Comparison of ENCODE assay signal across 9 cellular contexts in the genomic region with DNA sequence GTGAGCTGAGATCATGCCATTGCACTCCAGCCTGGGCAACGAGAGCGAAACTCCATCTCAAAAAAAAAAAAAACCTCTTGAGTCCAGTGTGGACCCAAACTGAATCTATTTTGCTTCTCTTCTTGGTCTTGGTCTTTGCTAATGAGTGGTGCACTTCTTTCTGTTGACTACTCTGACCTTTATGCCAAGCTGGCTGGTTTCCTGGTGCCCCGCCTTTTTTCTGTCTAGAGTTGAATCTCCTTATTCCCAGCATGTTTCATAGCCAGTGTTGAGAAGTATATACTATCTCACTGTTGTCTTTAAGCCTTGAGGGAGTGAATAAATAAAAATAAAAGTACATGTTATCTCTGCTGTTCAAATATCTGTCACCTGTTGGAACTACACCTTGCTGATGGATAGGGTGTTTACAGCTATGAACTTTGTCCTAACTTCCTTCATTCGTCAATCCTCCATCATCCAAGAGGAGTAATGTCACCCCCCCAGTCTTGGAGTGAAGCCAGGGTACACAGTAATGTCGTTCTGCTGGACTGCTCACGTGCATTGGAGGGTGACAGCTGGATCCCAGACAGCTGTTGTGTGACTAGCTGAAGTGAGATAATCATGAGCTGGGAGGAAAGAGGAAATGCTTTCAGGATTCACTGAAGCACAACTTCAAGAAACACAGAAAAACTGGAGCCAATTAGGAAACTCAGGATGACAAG.
A peak's percentile ranks its signal among the peaks of the same experiment; 100 is the strongest.
DNase-seq lines count a peak whose midpoint lies in the region; ATAC-seq and TF ChIP-seq lines count a peak whose summit lies in the region.
"Had no signal": no experiment of that assay in that cellular context is flagged by ENCODE, and none has a peak within 500 bp of the region (broad histone marks: within the 10 kb centered on the region; RNA-seq: fewer than 3 reads in every experiment).

No MANE protein-coding gene starts in this region.

- no peaks in the 10 kb centered on the region for H3K27me3 ChIP-seq in SJCRH30
- H3K27me3 ChIP-seq in suprapubic skin, result no peaks in the 10 kb centered on the region

- H3K4me3 Mint-ChIP-seq in activated CD4-positive, alpha-beta memory T cell treated with anti-CD3 and anti-CD28 coated beads, Interleukin-2, amount 10 ng/mL, durations not matched to agents 7 days and 5 days, result no peak overlapping the region
- H3K4me3 Mint-ChIP-seq in activated T-helper 17 cell treated with anti-CD3 and anti-CD28 coated beads, Interleukin-2, amount 50 U/mL, for 72 hours, result no peak overlapping the region

- H3K36me3 ChIP-seq in SJCRH30 (no peaks in the 10 kb centered on the region), suprapubic skin (no peaks in the 10 kb centered on the region)

- no peak for TF ChIP-seq EP300 in suprapubic skin (IDR thresholded peaks at IDR 0.05)

- POLR2A ChIA-PET in activated CD4-positive, alpha-beta memory T cell treated with anti-CD3 and anti-CD28 coated beads, Interleukin-2, amount 10 ng/mL, durations not matched to agents 7 days and 5 days (lab: Charles Lee), result no interaction called here

- WGBS in suprapubic skin, result 43% methylated on average over 6 of the region's 6 CpGs

- H3K4me3 ChIP-seq in SJCRH30 (peak overlapping the region; percentile 16), suprapubic skin (no peak overlapping the region)

- H3K27ac ChIP-seq in SJCRH30, result peak overlapping the region; percentile 83
- no peak overlapping the region for H3K27ac ChIP-seq in suprapubic skin

- no peaks in the 10 kb centered on the region for H3K27me3 Mint-ChIP-seq in activated CD4-positive, alpha-beta memory T cell treated with anti-CD3 and anti-CD28 coated beads, Interleukin-2, amount 10 ng/mL, durations not matched to agents 7 days and 5 days
- H3K27me3 Mint-ChIP-seq in activated T-helper 17 cell treated with anti-CD3 and anti-CD28 coated beads, Interleukin-2, amount 50 U/mL, for 72 hours, result peaks cover 8% of the 10 kb centered on the region

- H3K36me3 Mint-ChIP-seq in activated CD4-positive, alpha-beta memory T cell treated with anti-CD3 and anti-CD28 coated beads, Interleukin-2, amount 10 ng/mL, durations not matched to agents 7 days and 5 days (ENCODE audit: low read depth), result no peaks in the 10 kb centered on the region
- H3K36me3 Mint-ChIP-seq in activated T-helper 17 cell treated with anti-CD3 and anti-CD28 coated beads, Interleukin-2, amount 50 U/mL, for 72 hours (ENCODE audit: low read depth), result no peaks in the 10 kb centered on the region

- H3K27ac Mint-ChIP-seq in activated CD4-positive, alpha-beta memory T cell treated with anti-CD3 and anti-CD28 coated beads, Interleukin-2, amount 10 ng/mL, durations not matched to agents 7 days and 5 days, result no peak overlapping the region
- H3K27ac Mint-ChIP-seq in activated T-helper 17 cell treated with anti-CD3 and anti-CD28 coated beads, Interleukin-2, amount 50 U/mL, for 72 hours, result no peak overlapping the region

- H3K4me1 ChIP-seq in SJCRH30 (peaks cover 10% of the 10 kb centered on the region), suprapubic skin (peaks cover 3% of the 10 kb centered on the region)

- no peak for TF ChIP-seq CTCF in suprapubic skin (IDR thresholded peaks at IDR 0.05)

- no peaks in the 10 kb centered on the region for H3K4me1 Mint-ChIP-seq in activated CD4-positive, alpha-beta memory T cell treated with anti-CD3 and anti-CD28 coated beads, Interleukin-2, amount 10 ng/mL, durations not matched to agents 7 days and 5 days
- no peaks in the 10 kb centered on the region for H3K4me1 Mint-ChIP-seq in activated T-helper 17 cell treated with anti-CD3 and anti-CD28 coated beads, Interleukin-2, amount 50 U/mL, for 72 hours

- ATAC-seq in HG03432 (IDR thresholded peaks at IDR 0.05; ENCODE audit: unreplicated experiment), result peak; percentile 56
- no peak for ATAC-seq in activated T-helper 17 cell treated with anti-CD3 and anti-CD28 coated beads, Interleukin-2, amount 50 U/mL, for 72 hours (replicated peaks)
- no peak for ATAC-seq in HG03196 (IDR thresholded peaks at IDR 0.05; ENCODE audit: unreplicated experiment)

- H3K9me3 ChIP-seq in SJCRH30 (replicated peaks), result no peaks in the 10 kb centered on the region
- H3K9me3 ChIP-seq in suprapubic skin, result no peaks in the 10 kb centered on the region

- H3K9me3 Mint-ChIP-seq in activated CD4-positive, alpha-beta memory T cell treated with anti-CD3 and anti-CD28 coated beads, Interleukin-2, amount 10 ng/mL, durations not matched to agents 7 days and 5 days, result no peaks in the 10 kb centered on the region
- H3K9me3 Mint-ChIP-seq in activated T-helper 17 cell treated with anti-CD3 and anti-CD28 coated beads, Interleukin-2, amount 50 U/mL, for 72 hours, result no peaks in the 10 kb centered on the region

- CTCF ChIA-PET in activated CD4-positive, alpha-beta memory T cell treated with anti-CD3 and anti-CD28 coated beads, Interleukin-2, amount 10 ng/mL, durations not matched to agents 7 days and 5 days (lab: Charles Lee), result interaction anchor here (1.1 kb wide), 1 partner anchor 37 kb away, joined by 3 read pairs; no protein-coding TSS in a partner anchor

- no peak for TF ChIP-seq POLR2A in suprapubic skin (IDR thresholded peaks at IDR 0.05)

- DNase-seq in AG08396 (ENCODE audit: low spot score) (peak; percentile 74), SJCRH30 (peak; percentile 93), iris pigment epithelial cell (ENCODE audit: low read depth) (peak; percentile 28), suprapubic skin (ENCODE audit: low spot score in 2 of 2) (no peak)
- DNase-seq in activated CD4-positive, alpha-beta memory T cell treated with anti-CD3 and anti-CD28 coated beads, Interleukin-2, amount 10 ng/mL, durations not matched to agents 7 days and 5 days, result no peak
- DNase-seq: DND-41 had no signal

Comparison
In these comparisons a context has a peak if more than half of its experiments do, and no peak if none do; other contexts are left out.
1. DNase-seq: peak in AG08396 (single experiment), SJCRH30 (2 of 2) and iris pigment epithelial cell (single experiment); none in activated CD4-positive, alpha-beta memory T cell treated with anti-CD3 and anti-CD28 coated beads, Interleukin-2, amount 10 ng/mL, durations not matched to agents 7 days and 5 days (single experiment) and suprapubic skin (0 of 2).